In the genomic region with DNA sequence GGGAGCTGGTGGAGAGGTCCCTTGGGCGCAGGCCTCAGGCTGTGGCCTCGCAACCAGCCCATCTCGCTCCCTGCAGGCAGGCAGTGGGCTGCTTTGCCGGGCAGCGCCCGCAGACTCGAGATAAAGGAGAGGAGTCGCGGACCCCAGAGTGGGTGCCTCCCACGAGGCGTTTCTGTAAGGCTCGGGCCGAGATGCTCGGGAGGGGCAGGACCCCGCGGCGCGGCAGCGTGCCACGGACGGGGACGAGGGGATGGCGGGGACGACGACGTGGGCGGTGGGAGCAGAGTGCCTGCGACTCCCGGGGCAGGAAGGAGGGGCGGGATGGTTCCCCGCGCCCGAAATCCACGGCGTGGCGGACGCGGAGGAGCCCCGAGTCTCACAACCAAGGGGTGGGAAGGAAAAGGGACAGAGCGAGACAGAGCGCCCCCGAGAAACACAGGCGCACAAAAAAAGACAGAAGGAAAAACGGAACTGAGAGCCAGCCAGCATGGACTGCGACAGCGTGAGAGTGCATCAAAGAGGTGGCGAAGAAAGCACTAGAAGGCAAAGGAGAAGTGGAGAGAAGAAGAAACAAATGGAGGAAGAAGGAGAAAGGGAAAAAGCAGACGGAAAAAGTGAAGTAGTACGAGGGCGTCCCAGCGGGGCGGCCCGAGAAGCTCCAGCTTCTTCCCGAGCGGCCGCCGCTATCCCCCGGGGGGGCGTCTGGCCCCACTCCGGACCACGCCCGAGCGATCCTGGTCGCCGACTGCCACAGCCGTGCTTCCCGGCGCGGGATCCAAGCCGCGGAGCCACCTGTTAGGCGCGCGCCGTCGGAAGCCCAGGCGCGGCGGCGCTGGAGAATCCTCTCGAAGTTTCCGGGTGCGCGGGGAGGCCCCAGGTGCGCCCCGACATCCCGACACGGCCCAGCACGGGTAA, we compare ENCODE assay signal across 2 cellular contexts.
TF ChIP-seq lines count a peak whose summit lies in the region.

No MANE protein-coding gene starts in this region.

TF ChIP-seq in liver, 16 proteins besides CTCF, POLR2A, EP300 and RAD21:
- TF ChIP-seq EGR1 (IDR thresholded peaks at IDR 0.05; ENCODE audit: low read depth in 2 of 2) (no peak), SP1 (IDR thresholded peaks at IDR 0.05) (no peak), YY1 (IDR thresholded peaks at IDR 0.05) (no peak), TAF1 (conservative IDR thresholded peaks at IDR 0.05) (no peak), RXRA (IDR thresholded peaks at IDR 0.05) (no peak), FOXA1 (IDR thresholded peaks at IDR 0.05) (no peak), HNF4A (conservative IDR thresholded peaks at IDR 0.05) (no peak)
- TF ChIP-seq, protein P1, sequence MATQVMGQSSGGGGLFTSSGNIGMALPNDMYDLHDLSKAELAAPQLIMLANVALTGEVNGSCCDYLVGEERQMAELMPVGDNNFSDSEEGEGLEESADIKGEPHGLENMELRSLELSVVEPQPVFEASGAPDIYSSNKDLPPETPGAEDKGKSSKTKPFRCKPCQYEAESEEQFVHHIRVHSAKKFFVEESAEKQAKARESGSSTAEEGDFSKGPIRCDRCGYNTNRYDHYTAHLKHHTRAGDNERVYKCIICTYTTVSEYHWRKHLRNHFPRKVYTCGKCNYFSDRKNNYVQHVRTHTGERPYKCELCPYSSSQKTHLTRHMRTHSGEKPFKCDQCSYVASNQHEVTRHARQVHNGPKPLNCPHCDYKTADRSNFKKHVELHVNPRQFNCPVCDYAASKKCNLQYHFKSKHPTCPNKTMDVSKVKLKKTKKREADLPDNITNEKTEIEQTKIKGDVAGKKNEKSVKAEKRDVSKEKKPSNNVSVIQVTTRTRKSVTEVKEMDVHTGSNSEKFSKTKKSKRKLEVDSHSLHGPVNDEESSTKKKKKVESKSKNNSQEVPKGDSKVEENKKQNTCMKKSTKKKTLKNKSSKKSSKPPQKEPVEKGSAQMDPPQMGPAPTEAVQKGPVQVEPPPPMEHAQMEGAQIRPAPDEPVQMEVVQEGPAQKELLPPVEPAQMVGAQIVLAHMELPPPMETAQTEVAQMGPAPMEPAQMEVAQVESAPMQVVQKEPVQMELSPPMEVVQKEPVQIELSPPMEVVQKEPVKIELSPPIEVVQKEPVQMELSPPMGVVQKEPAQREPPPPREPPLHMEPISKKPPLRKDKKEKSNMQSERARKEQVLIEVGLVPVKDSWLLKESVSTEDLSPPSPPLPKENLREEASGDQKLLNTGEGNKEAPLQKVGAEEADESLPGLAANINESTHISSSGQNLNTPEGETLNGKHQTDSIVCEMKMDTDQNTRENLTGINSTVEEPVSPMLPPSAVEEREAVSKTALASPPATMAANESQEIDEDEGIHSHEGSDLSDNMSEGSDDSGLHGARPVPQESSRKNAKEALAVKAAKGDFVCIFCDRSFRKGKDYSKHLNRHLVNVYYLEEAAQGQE (IDR thresholded peaks at IDR 0.05): no peak
- TF ChIP-seq, protein P2, sequence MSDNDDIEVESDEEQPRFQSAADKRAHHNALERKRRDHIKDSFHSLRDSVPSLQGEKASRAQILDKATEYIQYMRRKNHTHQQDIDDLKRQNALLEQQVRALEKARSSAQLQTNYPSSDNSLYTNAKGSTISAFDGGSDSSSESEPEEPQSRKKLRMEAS (IDR thresholded peaks at IDR 0.05): no peak
- TF ChIP-seq, protein P3, sequence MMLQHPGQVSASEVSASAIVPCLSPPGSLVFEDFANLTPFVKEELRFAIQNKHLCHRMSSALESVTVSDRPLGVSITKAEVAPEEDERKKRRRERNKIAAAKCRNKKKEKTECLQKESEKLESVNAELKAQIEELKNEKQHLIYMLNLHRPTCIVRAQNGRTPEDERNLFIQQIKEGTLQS (IDR thresholded peaks at IDR 0.05): no peak

TF ChIP-seq in HepG2, 621 proteins besides CTCF, POLR2A, EP300 and RAD21:
- TF ChIP-seq ZSCAN29 (CRISPR knock-in tag; conservative IDR thresholded peaks at IDR 0.05) (no peak), KDM5A (IDR thresholded peaks at IDR 0.05; ENCODE audit: borderline replicate concordance, low read length) (no peak), HOMEZ (CRISPR knock-in tag; IDR thresholded peaks at IDR 0.05; ENCODE audit: low read depth) (no peak), ZBTB43 (CRISPR knock-in tag; conservative IDR thresholded peaks at IDR 0.05) (no peak), ZNF790 (CRISPR knock-in tag; IDR thresholded peaks at IDR 0.05; ENCODE audit: borderline replicate concordance) (no peak), RFXANK (CRISPR knock-in tag; IDR thresholded peaks at IDR 0.05) (no peak), MYC (CRISPR knock-in tag; IDR thresholded peaks at IDR 0.05; ENCODE audit: borderline replicate concordance) (no peak), ATF7 (IDR thresholded peaks at IDR 0.05) (no peak), ATF7 (CRISPR knock-in tag; IDR thresholded peaks at IDR 0.05) (no peak), RARA (CRISPR knock-in tag; IDR thresholded peaks at IDR 0.05) (no peak), TIGD3 (CRISPR knock-in tag; IDR thresholded peaks at IDR 0.05; ENCODE audit: borderline replicate concordance) (no peak), FOXC1 (CRISPR knock-in tag; IDR thresholded peaks at IDR 0.05; ENCODE audit: borderline replicate concordance) (no peak), PAX8 (CRISPR knock-in tag; IDR thresholded peaks at IDR 0.05; ENCODE audit: borderline replicate concordance) (no peak), REL (CRISPR knock-in tag; conservative IDR thresholded peaks at IDR 0.05) (no peak), AKAP8 (CRISPR knock-in tag; IDR thresholded peaks at IDR 0.05) (no peak), ZNF260 (CRISPR knock-in tag; IDR thresholded peaks at IDR 0.05; ENCODE audit: borderline replicate concordance, low read depth) (no peak), MLX (CRISPR knock-in tag; IDR thresholded peaks at IDR 0.05) (no peak)
- TF ChIP-seq, protein P4, sequence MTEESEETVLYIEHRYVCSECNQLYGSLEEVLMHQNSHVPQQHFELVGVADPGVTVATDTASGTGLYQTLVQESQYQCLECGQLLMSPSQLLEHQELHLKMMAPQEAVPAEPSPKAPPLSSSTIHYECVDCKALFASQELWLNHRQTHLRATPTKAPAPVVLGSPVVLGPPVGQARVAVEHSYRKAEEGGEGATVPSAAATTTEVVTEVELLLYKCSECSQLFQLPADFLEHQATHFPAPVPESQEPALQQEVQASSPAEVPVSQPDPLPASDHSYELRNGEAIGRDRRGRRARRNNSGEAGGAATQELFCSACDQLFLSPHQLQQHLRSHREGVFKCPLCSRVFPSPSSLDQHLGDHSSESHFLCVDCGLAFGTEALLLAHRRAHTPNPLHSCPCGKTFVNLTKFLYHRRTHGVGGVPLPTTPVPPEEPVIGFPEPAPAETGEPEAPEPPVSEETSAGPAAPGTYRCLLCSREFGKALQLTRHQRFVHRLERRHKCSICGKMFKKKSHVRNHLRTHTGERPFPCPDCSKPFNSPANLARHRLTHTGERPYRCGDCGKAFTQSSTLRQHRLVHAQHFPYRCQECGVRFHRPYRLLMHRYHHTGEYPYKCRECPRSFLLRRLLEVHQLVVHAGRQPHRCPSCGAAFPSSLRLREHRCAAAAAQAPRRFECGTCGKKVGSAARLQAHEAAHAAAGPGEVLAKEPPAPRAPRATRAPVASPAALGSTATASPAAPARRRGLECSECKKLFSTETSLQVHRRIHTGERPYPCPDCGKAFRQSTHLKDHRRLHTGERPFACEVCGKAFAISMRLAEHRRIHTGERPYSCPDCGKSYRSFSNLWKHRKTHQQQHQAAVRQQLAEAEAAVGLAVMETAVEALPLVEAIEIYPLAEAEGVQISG (CRISPR knock-in tag; IDR thresholded peaks at IDR 0.05): no peak
- TF ChIP-seq, protein P5, sequence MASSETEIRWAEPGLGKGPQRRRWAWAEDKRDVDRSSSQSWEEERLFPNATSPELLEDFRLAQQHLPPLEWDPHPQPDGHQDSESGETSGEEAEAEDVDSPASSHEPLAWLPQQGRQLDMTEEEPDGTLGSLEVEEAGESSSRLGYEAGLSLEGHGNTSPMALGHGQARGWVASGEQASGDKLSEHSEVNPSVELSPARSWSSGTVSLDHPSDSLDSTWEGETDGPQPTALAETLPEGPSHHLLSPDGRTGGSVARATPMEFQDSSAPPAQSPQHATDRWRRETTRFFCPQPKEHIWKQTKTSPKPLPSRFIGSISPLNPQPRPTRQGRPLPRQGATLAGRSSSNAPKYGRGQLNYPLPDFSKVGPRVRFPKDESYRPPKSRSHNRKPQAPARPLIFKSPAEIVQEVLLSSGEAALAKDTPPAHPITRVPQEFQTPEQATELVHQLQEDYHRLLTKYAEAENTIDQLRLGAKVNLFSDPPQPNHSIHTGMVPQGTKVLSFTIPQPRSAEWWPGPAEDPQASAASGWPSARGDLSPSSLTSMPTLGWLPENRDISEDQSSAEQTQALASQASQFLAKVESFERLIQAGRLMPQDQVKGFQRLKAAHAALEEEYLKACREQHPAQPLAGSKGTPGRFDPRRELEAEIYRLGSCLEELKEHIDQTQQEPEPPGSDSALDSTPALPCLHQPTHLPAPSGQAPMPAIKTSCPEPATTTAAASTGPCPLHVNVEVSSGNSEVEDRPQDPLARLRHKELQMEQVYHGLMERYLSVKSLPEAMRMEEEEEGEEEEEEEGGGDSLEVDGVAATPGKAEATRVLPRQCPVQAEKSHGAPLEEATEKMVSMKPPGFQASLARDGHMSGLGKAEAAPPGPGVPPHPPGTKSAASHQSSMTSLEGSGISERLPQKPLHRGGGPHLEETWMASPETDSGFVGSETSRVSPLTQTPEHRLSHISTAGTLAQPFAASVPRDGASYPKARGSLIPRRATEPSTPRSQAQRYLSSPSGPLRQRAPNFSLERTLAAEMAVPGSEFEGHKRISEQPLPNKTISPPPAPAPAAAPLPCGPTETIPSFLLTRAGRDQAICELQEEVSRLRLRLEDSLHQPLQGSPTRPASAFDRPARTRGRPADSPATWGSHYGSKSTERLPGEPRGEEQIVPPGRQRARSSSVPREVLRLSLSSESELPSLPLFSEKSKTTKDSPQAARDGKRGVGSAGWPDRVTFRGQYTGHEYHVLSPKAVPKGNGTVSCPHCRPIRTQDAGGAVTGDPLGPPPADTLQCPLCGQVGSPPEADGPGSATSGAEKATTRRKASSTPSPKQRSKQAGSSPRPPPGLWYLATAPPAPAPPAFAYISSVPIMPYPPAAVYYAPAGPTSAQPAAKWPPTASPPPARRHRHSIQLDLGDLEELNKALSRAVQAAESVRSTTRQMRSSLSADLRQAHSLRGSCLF (CRISPR knock-in tag; IDR thresholded peaks at IDR 0.05; ENCODE audit: borderline replicate concordance): no peak
